ENCODE assay signal across 19 cellular contexts in genomic region chr11:11390068-11390775, GRCh38.
"Had no signal": no experiment of that assay in that cellular context is flagged by ENCODE, and none has a peak within 500 bp of the region (broad histone marks: within the 10 kb centered on the region; RNA-seq: fewer than 3 reads in every experiment).

No MANE protein-coding gene starts in this region.

- H3K36me3 Mint-ChIP-seq: naive B cell; stimulated activated effector memory CD8-positive, alpha-beta T cell treated with anti-CD3 and anti-CD28 coated beads, Interleukin-12 subunit alpha, Interleukin-12 subunit beta, amount 100 ng/mL, for 72 hours had no signal

- H3K27me3 ChIP-seq: heart left ventricle, right atrium auricular region, suprapubic skin, thyroid gland had no signal

- H3K9me3 Mint-ChIP-seq: dendritic cell treated with granulocyte-macrophage colony-stimulating factor and Interleukin-4, amounts not matched to agents 40 ng/mL and 50 ng/mL, for 4 days; nephron; stimulated activated effector memory CD8-positive, alpha-beta T cell treated with anti-CD3 and anti-CD28 coated beads, Interleukin-12 subunit alpha, Interleukin-12 subunit beta, amount 100 ng/mL, for 72 hours; type B pancreatic cell had no signal

- DNase-seq: cerebellar nuclear complex; heart left ventricle; hypothalamus; left cardiac atrium; left ventricle myocardium superior; mesenchymal stem cell; naive B cell; stimulated activated CD4-positive, alpha-beta T cell treated with anti-CD3 and anti-CD28 coated beads, Interleukin-4, amount 100 ng/mL, for 1 hour; stimulated activated CD8-positive, alpha-beta memory T cell treated with anti-CD3 and anti-CD28 coated beads, Interleukin-4, amount 100 ng/mL, for 48 hours; stimulated activated naive CD8-positive, alpha-beta T cell treated with anti-CD3 and anti-CD28 coated beads, Interleukin-15, Interleukin-2, amounts not matched to agents 100 U/mL and 50 U/mL, for 24 hours; thyroid gland had no signal

- H3K4me1 Mint-ChIP-seq: naive B cell; stimulated activated effector memory CD8-positive, alpha-beta T cell treated with anti-CD3 and anti-CD28 coated beads, Interleukin-12 subunit alpha, Interleukin-12 subunit beta, amount 100 ng/mL, for 72 hours had no signal

- H3K36me3 ChIP-seq: heart left ventricle, right atrium auricular region, suprapubic skin, thyroid gland had no signal

- H3K4me3 Mint-ChIP-seq: dendritic cell treated with granulocyte-macrophage colony-stimulating factor and Interleukin-4, amounts not matched to agents 40 ng/mL and 50 ng/mL, for 4 days; naive B cell; nephron; stimulated activated effector memory CD8-positive, alpha-beta T cell treated with anti-CD3 and anti-CD28 coated beads, Interleukin-12 subunit alpha, Interleukin-12 subunit beta, amount 100 ng/mL, for 72 hours; type B pancreatic cell had no signal

- H3K9me3 ChIP-seq: heart left ventricle, right atrium auricular region, suprapubic skin, thyroid gland had no signal

- H3K27ac Mint-ChIP-seq: stimulated activated effector memory CD8-positive, alpha-beta T cell treated with anti-CD3 and anti-CD28 coated beads, Interleukin-12 subunit alpha, Interleukin-12 subunit beta, amount 100 ng/mL, for 72 hours; type B pancreatic cell had no signal

- H3K27ac ChIP-seq: heart left ventricle, right atrium auricular region, suprapubic skin, thyroid gland had no signal

- H3K4me2 ChIP-seq: smooth muscle cell had no signal

- ATAC-seq: left cardiac atrium; stimulated activated effector memory CD8-positive, alpha-beta T cell treated with anti-CD3 and anti-CD28 coated beads, Interleukin-12 subunit alpha, Interleukin-12 subunit beta, amount 100 ng/mL, for 72 hours; stimulated activated naive CD8-positive, alpha-beta T cell treated with anti-CD3 and anti-CD28 coated beads, Interleukin-15, Interleukin-2, amounts not matched to agents 100 U/mL and 50 U/mL, for 24 hours had no signal

- H3K4me3 ChIP-seq: heart left ventricle, lung, right atrium auricular region, smooth muscle cell, suprapubic skin, thyroid gland had no signal
